In genomic region chr18:21117385-21118135, GRCh38 we compare ENCODE assay signal across 10 cellular contexts. TPM values are rescaled to one million over a fixed set of nuclear protein-coding genes. Genes with fewer than 3 reads are reported as not detected.
DNase-seq lines count a peak whose midpoint lies in the region; ATAC-seq, FAIRE-seq and TF ChIP-seq lines count a peak whose summit lies in the region.
"Had no signal": no experiment of that assay in that cellular context is flagged by ENCODE, and none has a peak within 500 bp of the region (broad histone marks: within the 10 kb centered on the region; RNA-seq: fewer than 3 reads in every experiment).

No MANE protein-coding gene starts in this region.

- FAIRE-seq in pancreas (lab: Jason Lieb, UNC), result no peak

- H3K79me1 ChIP-seq in neuronal stem cell (ENCODE audit: low read depth, low read length), result no peaks in the 10 kb centered on the region

- no peak overlapping the region for H2BK12ac ChIP-seq in neuronal stem cell (ENCODE audit: low read length)

- no peak overlapping the region for H2BK5ac ChIP-seq in neuronal stem cell (ENCODE audit: low read length)

- no peak overlapping the region for H2AK5ac ChIP-seq in neuronal stem cell (ENCODE audit: low read depth, low read length)

- no peaks in the 10 kb centered on the region for H3K79me2 ChIP-seq in OCI-LY3 (ENCODE audit: low read length)

- no peak overlapping the region for H3K14ac ChIP-seq in neuronal stem cell (ENCODE audit: low read length)

- no peak overlapping the region for H2BK15ac ChIP-seq in neuronal stem cell (ENCODE audit: low read length)

- H3K4me2 ChIP-seq in OCI-LY3 (ENCODE audit: low read length), result peak overlapping the region; percentile 45
- no peak overlapping the region for H3K4me2 ChIP-seq in neuronal stem cell (ENCODE audit: insufficient read depth, low read length, poor library complexity, severe bottlenecking)

- no peak overlapping the region for H3K4ac ChIP-seq in neuronal stem cell (ENCODE audit: low read length)

- H3K9me3 ChIP-seq in OCI-LY3 (ENCODE audit: insufficient read depth, low read length) (no peaks in the 10 kb centered on the region), pancreas (no peaks in the 10 kb centered on the region), neuronal stem cell (replicated peaks in 1 of 2; ENCODE audit: control insufficient read depth in 2 of 2, insufficient read depth in 1 of 2, low read depth in 1 of 2, low read length in 2 of 2) (no peaks in the 10 kb centered on the region)

- H3K4me3 ChIP-seq in OCI-LY3 (ENCODE audit: low read length), result no peak overlapping the region
- no peak overlapping the region for H3K4me3 ChIP-seq in pancreas
- H3K4me3 ChIP-seq in neuronal stem cell (ENCODE audit: low read length in 2 of 2), result no peak overlapping the region
- H3K4me3 ChIP-seq: cardiac muscle cell had no signal

- no peak overlapping the region for H3K9ac ChIP-seq in OCI-LY3 (ENCODE audit: low read length)
- no peak overlapping the region for H3K9ac ChIP-seq in neuronal stem cell (ENCODE audit: low read depth, low read length, poor library complexity)

- no peak overlapping the region for H3K27ac ChIP-seq in OCI-LY3 (ENCODE audit: low read length)
- H3K27ac ChIP-seq in pancreas, result no peak overlapping the region
- no peak overlapping the region for H3K27ac ChIP-seq in neuronal stem cell (replicated peaks; ENCODE audit: low read length)
- H3K27ac ChIP-seq: cardiac muscle cell had no signal

- H4K91ac ChIP-seq in neuronal stem cell (ENCODE audit: low read depth, low read length, poor library complexity), result no peak overlapping the region

- no peak for TF ChIP-seq CTCF in OCI-LY3 (IDR thresholded peaks at IDR 0.05; ENCODE audit: low read depth, low read length)
- no peak for TF ChIP-seq CTCF in pancreas (IDR thresholded peaks at IDR 0.05)

- H3K36me3 ChIP-seq in OCI-LY3 (replicated peaks; ENCODE audit: low read depth, low read length), result no peaks in the 10 kb centered on the region
- H3K36me3 ChIP-seq in pancreas, result no peaks in the 10 kb centered on the region
- H3K36me3 ChIP-seq in neuronal stem cell (replicated peaks in 1 of 2; ENCODE audit: control insufficient read depth in 2 of 2, insufficient read depth in 2 of 2, low read length in 2 of 2), result no peaks in the 10 kb centered on the region
- H3K36me3 ChIP-seq: cardiac muscle cell had no signal

- H3K4me1 ChIP-seq in OCI-LY3 (ENCODE audit: low read length) (peaks cover 8% of the 10 kb centered on the region), pancreas (peaks cover 0 to 3% (median 0%) of the 10 kb centered on the region in 3 donors), neuronal stem cell (ENCODE audit: control insufficient read depth in 2 of 2, insufficient read depth in 1 of 2, low read depth in 1 of 2, low read length in 2 of 2) (peaks cover 0 to 1% of the 10 kb centered on the region in 2 donors)

- H4K8ac ChIP-seq in neuronal stem cell (ENCODE audit: low read depth, low read length), result no peak overlapping the region

- H3K18ac ChIP-seq in neuronal stem cell (ENCODE audit: low read length), result no peak overlapping the region

- 48 to 54% methylated on average over 5 of the region's 5 CpGs for whole genome bisulfite sequencing in pancreas, 2 donors
- WGBS in neuronal stem cell (ENCODE audit: extremely low coverage in 2 of 2, insufficient read length in 2 of 2, insufficient replicate concordance in 1 of 2), 2 donors, result no CpG with 5 or more reads among the region's 5 CpGs

- DNase-seq in Ammon's horn (ENCODE audit: low spot score), result peak; percentile 41
- DNase-seq in fibroblast of gingiva (ENCODE audit: low read depth), result peak; percentile 88
- no peak for DNase-seq in pancreas
- DNase-seq in ureter (ENCODE audit: low spot score), result no peak
- DNase-seq in stimulated activated CD4-positive, alpha-beta T cell treated with anti-CD3 and anti-CD28 coated beads, Interleukin-1b, Interleukin-23, amount 100 ng/mL, for 48 hours, result no peak
- DNase-seq in neuronal stem cell (ENCODE audit: low spot score), result no peak
- DNase-seq: DMS153 had no signal

- no peak overlapping the region for H3K23ac ChIP-seq in neuronal stem cell (ENCODE audit: low read depth, low read length, poor library complexity)

- intact Hi-C loops in pancreas (cut with DNase I), result no loop called here

- no peaks in the 10 kb centered on the region for H4K20me1 ChIP-seq in OCI-LY3 (ENCODE audit: insufficient read depth, low read length)

- ATAC-seq in pancreas (peak in 3 of 4 donors; percentile 42 to 67 (median 65)), HG03571 (IDR thresholded peaks at IDR 0.05; ENCODE audit: unreplicated experiment) (no peak)

- H3K27me3 ChIP-seq in OCI-LY3 (ENCODE audit: low read depth, low read length) (no peaks in the 10 kb centered on the region), pancreas (no peaks in the 10 kb centered on the region), neuronal stem cell (ENCODE audit: control insufficient read depth in 3 of 3, insufficient read depth in 3 of 3, low read depth in 1 of 3, low read length in 3 of 3) (peaks cover 0 to 25% (median 0%) of the 10 kb centered on the region in 3 experiments)
- H3K27me3 ChIP-seq: cardiac muscle cell had no signal

- peak overlapping the region; percentile 72; the same call in 1 of the 2 replicates for H2AFZ ChIP-seq in OCI-LY3 (ENCODE audit: low read depth, low read length)
- no peak overlapping the region for H2AFZ ChIP-seq in neuronal stem cell (ENCODE audit: low read length)

- H2BK120ac ChIP-seq in neuronal stem cell (ENCODE audit: low read depth, low read length), result no peak overlapping the region

RNA-seq across cellular contexts. Expression of gene ROCK1, which starts 5.9 kb away (rescaled TPM):
- total RNA-seq in pancreas (10 to 100 TPM; 11.1 to 25.1 (median 13.7) TPM), ureter (70.2 TPM)
- polyA plus RNA-seq in pancreas, result 1 to 10 TPM; 6.1 to 9.3 TPM
- polyA plus RNA-seq in neuronal stem cell (2013, experiment 1 of 2), result 32.4 TPM
- 36.2 TPM for polyA plus RNA-seq in neuronal stem cell (2013, experiment 2 of 2)

Comparison
In these comparisons a context has a peak if more than half of its experiments do, and no peak if none do; other contexts are left out.
1. DNase-seq: peak in Ammon's horn (single experiment) and fibroblast of gingiva (single experiment); none in pancreas (0 of 6), ureter (single experiment), stimulated activated CD4-positive, alpha-beta T cell treated with anti-CD3 and anti-CD28 coated beads, Interleukin-1b, Interleukin-23, amount 100 ng/mL, for 48 hours (single experiment) and neuronal stem cell (single experiment).